In the genomic region with DNA sequence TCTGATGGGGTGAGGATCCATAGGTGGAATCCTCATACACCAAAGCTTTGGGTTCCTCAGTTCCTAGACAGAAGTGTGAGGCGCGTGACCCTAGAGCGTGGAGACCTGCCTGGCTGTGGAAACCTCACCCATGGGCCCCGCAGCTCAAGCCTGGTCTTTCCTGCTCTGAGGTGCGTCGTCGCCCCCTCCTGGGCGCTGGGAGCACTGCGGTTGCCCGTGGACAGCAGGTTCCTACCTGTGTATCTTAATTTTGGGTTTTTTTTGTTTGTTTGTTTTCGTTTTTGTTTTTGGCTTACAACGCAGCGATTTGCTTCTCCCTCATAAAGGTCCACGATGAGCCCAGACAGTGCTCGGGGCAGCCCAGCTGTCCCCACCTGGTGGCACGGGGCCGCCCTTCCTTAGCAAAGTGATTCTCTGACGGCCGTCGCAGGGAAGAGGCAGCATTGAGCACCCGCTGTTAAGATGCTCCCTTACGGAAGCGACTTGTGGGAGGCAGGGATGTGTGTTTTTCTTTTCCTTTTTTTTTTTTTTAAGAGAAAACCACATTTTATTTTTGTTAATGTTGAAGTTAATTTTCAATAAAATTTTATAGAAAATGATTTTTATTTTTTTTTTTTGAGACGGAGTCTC, we compare ENCODE assay signal across 1 cellular context.
TF ChIP-seq lines count a peak whose summit lies in the region.

No MANE protein-coding gene starts in this region.

TF ChIP-seq in HCT116, 20 proteins besides CTCF, POLR2A, EP300 and RAD21 (continued from another document):
- TF ChIP-seq SIN3A (IDR thresholded peaks at IDR 0.05; ENCODE audit: low read depth) (no peak), SRF (IDR thresholded peaks at IDR 0.05; ENCODE audit: low read depth) (no peak), EZH2 (IDR thresholded peaks at IDR 0.05) (no peak)
- TF ChIP-seq, protein P1, sequence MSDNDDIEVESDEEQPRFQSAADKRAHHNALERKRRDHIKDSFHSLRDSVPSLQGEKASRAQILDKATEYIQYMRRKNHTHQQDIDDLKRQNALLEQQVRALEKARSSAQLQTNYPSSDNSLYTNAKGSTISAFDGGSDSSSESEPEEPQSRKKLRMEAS (IDR thresholded peaks at IDR 0.05) = no peak
TF ChIP-seq in HCT116: peak in this region for 0.
